Comparison of ENCODE assay signal across 26 cellular contexts in genomic region chr12:71605034-71605433, GRCh38. TPM values are rescaled to one million over a fixed set of nuclear protein-coding genes. Genes with fewer than 3 reads are reported as not detected.
DNase-seq lines count a peak whose midpoint lies in the region; ATAC-seq and TF ChIP-seq lines count a peak whose summit lies in the region.
"Had no signal": no experiment of that assay in that cellular context is flagged by ENCODE, and none has a peak within 500 bp of the region (broad histone marks: within the 10 kb centered on the region; RNA-seq: fewer than 3 reads in every experiment).

No MANE protein-coding gene starts in this region.

- H3K9me2 ChIP-seq in SK-N-SH (no peaks in the 10 kb centered on the region), OCI-LY7 (ENCODE audit: insufficient read depth, low read length) (no peaks in the 10 kb centered on the region)

- H2AFZ ChIP-seq in SK-N-SH (ENCODE audit: low read depth) (no peak overlapping the region), OCI-LY7 (ENCODE audit: low read length) (no peak overlapping the region)
- H2AFZ ChIP-seq: hepatocyte had no signal

- H3K79me2 ChIP-seq in SK-N-SH (ENCODE audit: insufficient read depth): no peaks in the 10 kb centered on the region
- no peaks in the 10 kb centered on the region for H3K79me2 ChIP-seq in OCI-LY7 (ENCODE audit: insufficient read depth, low read depth, low read length)
- H3K79me2 ChIP-seq: hepatocyte had no signal

- H3K9me3 ChIP-seq in SK-N-SH (no peaks in the 10 kb centered on the region), OCI-LY7 (ENCODE audit: low read length) (no peaks in the 10 kb centered on the region), liver (ENCODE audit: control insufficient read depth in 4 of 4, low read length in 3 of 4) (no peaks in the 10 kb centered on the region)
- H3K9me3 ChIP-seq: tibial artery had no signal

- TF ChIP-seq EP300 in SK-N-SH (IDR thresholded peaks at IDR 0.05; ENCODE audit: borderline replicate concordance in 1 of 2, low read depth in 1 of 2, low read length in 1 of 2): no peak

- CTCF ChIA-PET in SK-N-SH (lab: Yijun Ruan, JAX) (interaction anchor here (0.7 to 1.1 kb wide), 3 partner anchors 31 to 130 kb away, joined by 3 to 5 read pairs (median 4); no protein-coding TSS in a partner anchor), OCI-LY7 (lab: Charles Lee; ENCODE audit: unreplicated experiment) (no interaction called here)
- CTCF ChIA-PET in activated CD4-positive, alpha-beta T cell treated with anti-CD3 and anti-CD28 coated beads, Interleukin-2, amount 10 ng/mL, durations not matched to agents 7 days and 5 days (lab: Charles Lee): no interaction called here

- H3F3A ChIP-seq in SK-N-SH (replicated peaks; ENCODE audit: insufficient read depth): no peaks in the 10 kb centered on the region

- no peak for TF ChIP-seq RAD21 in SK-N-SH (IDR thresholded peaks at IDR 0.05; ENCODE audit: low read length)
- TF ChIP-seq RAD21 in liver (IDR thresholded peaks at IDR 0.05): no peak

- H3K27me3 ChIP-seq in SK-N-SH (ENCODE audit: insufficient read depth) (no peaks in the 10 kb centered on the region), liver (ENCODE audit: control insufficient read depth in 4 of 4, insufficient read depth in 4 of 4, low read length in 3 of 4) (no peaks in the 10 kb centered on the region)
- H3K27me3 ChIP-seq: hepatocyte, tibial artery had no signal

- POLR2A ChIA-PET in SK-N-SH (lab: Yijun Ruan, JAX): no interaction called here
- POLR2A ChIA-PET in OCI-LY7 (lab: Charles Lee): interaction anchor here (1.3 kb wide), 2 partner anchors 10 to 23 kb away, joined by 3 read pairs; no protein-coding TSS in a partner anchor
- POLR2A ChIA-PET in activated CD4-positive, alpha-beta T cell treated with anti-CD3 and anti-CD28 coated beads, Interleukin-2, amount 10 ng/mL, durations not matched to agents 7 days and 5 days (lab: Charles Lee): no interaction called here

- intact Hi-C loops in OCI-LY7 (cut with micrococcal nuclease; ENCODE audit: unreplicated experiment): no loop called here

- H4K20me1 ChIP-seq in SK-N-SH (ENCODE audit: insufficient read depth): no peaks in the 10 kb centered on the region
- no peaks in the 10 kb centered on the region for H4K20me1 ChIP-seq in OCI-LY7 (ENCODE audit: insufficient read depth, low read length)

- H3K9ac ChIP-seq in SK-N-SH (no peak overlapping the region), liver (ENCODE audit: low read depth in 1 of 2, low read length in 2 of 2) (no peak overlapping the region)

- ATAC-seq in SK-N-SH treated with all-trans-retinoic acid at 6 μM for 48 hours (no peak), HG02840 (IDR thresholded peaks at IDR 0.05; ENCODE audit: low FRiP score, unreplicated experiment) (no peak), HG03521 (IDR thresholded peaks at IDR 0.05; ENCODE audit: unreplicated experiment) (no peak)
- ATAC-seq: GM12878; naive thymus-derived CD4-positive, alpha-beta T cell had no signal

- H3K27ac ChIP-seq in SK-N-SH (ENCODE audit: low read depth in 2 of 2, low read length in 1 of 2) (no peak overlapping the region), OCI-LY7 (ENCODE audit: low read depth, low read length, poor library complexity, severe bottlenecking) (no peak overlapping the region), liver (ENCODE audit: low read depth in 1 of 2, low read length in 2 of 2) (no peak overlapping the region)
- H3K27ac ChIP-seq: hepatocyte, tibial artery had no signal

- 83% methylated on average over 3 of the region's 3 CpGs for WGBS in SK-N-SH (ENCODE audit: low lambda C conversion rate)
- WGBS in liver: 49% methylated on average over 3 of the region's 3 CpGs

- no peak overlapping the region for H3K4me3 Mint-ChIP-seq in activated CD4-positive, alpha-beta T cell treated with anti-CD3 and anti-CD28 coated beads, Interleukin-2, amount 10 ng/mL, durations not matched to agents 7 days and 5 days
- H3K4me3 Mint-ChIP-seq: activated naive CD4-positive, alpha-beta T cell treated with anti-CD3 and anti-CD28 coated beads, Interleukin-2, amount 10 ng/mL, durations not matched to agents 7 days and 5 days; CD4-positive, CD25-positive, alpha-beta regulatory T cell; H9; naive thymus-derived CD4-positive, alpha-beta T cell had no signal

- DNase-seq in SK-N-SH (no peak), NCI-H1092 (lab: John Stamatoyannopoulos, UW) (peak; percentile 27), OCI-LY7 (ENCODE audit: low spot score) (no peak)
- no peak for DNase-seq in activated CD4-positive, alpha-beta T cell treated with anti-CD3 and anti-CD28 coated beads, Interleukin-2, amount 10 ng/mL, durations not matched to agents 7 days and 5 days
- DNase-seq: activated CD4-positive, alpha-beta T cell treated with anti-CD3 and anti-CD28 coated beads, Interleukin-2, amount 50 U/mL, for 4 hours; activated naive CD4-positive, alpha-beta T cell treated with anti-CD3 and anti-CD28 coated beads, Interleukin-2, amount 10 ng/mL, durations not matched to agents 7 days and 5 days; AML-193; CD4-positive, CD25-positive, alpha-beta regulatory T cell; foreskin melanocyte; H9; Karpas-422; MV-4-11; naive thymus-derived CD4-positive, alpha-beta T cell; NCI-H1694 treated with DMSO at 0.1 percent for 48 hours; NCI-H82; RPMI8226; stimulated activated CD4-positive, alpha-beta T cell treated with anti-CD3 and anti-CD28 coated beads, Interleukin-15, amount 100 ng/mL, for 24 hours; stimulated activated CD4-positive, alpha-beta T cell treated with anti-CD3 and anti-CD28 coated beads, Interleukin-4, amount 100 ng/mL, for 4 hours; tibial artery had no signal

- H3K9me3 Mint-ChIP-seq in activated CD4-positive, alpha-beta T cell treated with anti-CD3 and anti-CD28 coated beads, Interleukin-2, amount 10 ng/mL, durations not matched to agents 7 days and 5 days: no peaks in the 10 kb centered on the region
- H3K9me3 Mint-ChIP-seq: activated naive CD4-positive, alpha-beta T cell treated with anti-CD3 and anti-CD28 coated beads, Interleukin-2, amount 10 ng/mL, durations not matched to agents 7 days and 5 days; CD4-positive, CD25-positive, alpha-beta regulatory T cell; H9; naive thymus-derived CD4-positive, alpha-beta T cell had no signal

- H3K36me3 Mint-ChIP-seq in activated CD4-positive, alpha-beta T cell treated with anti-CD3 and anti-CD28 coated beads, Interleukin-2, amount 10 ng/mL, durations not matched to agents 7 days and 5 days (ENCODE audit: low read depth): peaks cover 45% of the 10 kb centered on the region

- no peak overlapping the region for H3K27ac Mint-ChIP-seq in activated CD4-positive, alpha-beta T cell treated with anti-CD3 and anti-CD28 coated beads, Interleukin-2, amount 10 ng/mL, durations not matched to agents 7 days and 5 days
- H3K27ac Mint-ChIP-seq: activated naive CD4-positive, alpha-beta T cell treated with anti-CD3 and anti-CD28 coated beads, Interleukin-2, amount 10 ng/mL, durations not matched to agents 7 days and 5 days; CD4-positive, CD25-positive, alpha-beta regulatory T cell; H9 had no signal

- H3K4me2 ChIP-seq in SK-N-SH (no peak overlapping the region), OCI-LY7 (ENCODE audit: low read length) (no peak overlapping the region)
- H3K4me2 ChIP-seq: hepatocyte had no signal

- no peak overlapping the region for H3K4me3 ChIP-seq in SK-N-SH (ENCODE audit: low read depth in 2 of 2, low read length in 1 of 2)
- no peak overlapping the region for H3K4me3 ChIP-seq in OCI-LY7 (ENCODE audit: low read depth, low read length, poor library complexity, severe bottlenecking)
- no peak overlapping the region for H3K4me3 ChIP-seq in liver (ENCODE audit: low read depth in 1 of 3, low read length in 3 of 3)
- H3K4me3 ChIP-seq: GM12878, hepatocyte, lung, tibial artery had no signal

- H3K36me3 ChIP-seq in SK-N-SH (replicated peaks in 1 of 2; ENCODE audit: control insufficient read depth in 1 of 2, insufficient read depth in 2 of 2, low read length in 1 of 2) (peaks cover 41 to 45% of the 10 kb centered on the region in 2 experiments), OCI-LY7 (ENCODE audit: insufficient read depth, low read length) (peaks cover 46% of the 10 kb centered on the region), liver (ENCODE audit: control insufficient read depth in 4 of 4, insufficient read depth in 3 of 4, low read depth in 1 of 4, low read length in 3 of 4) (peaks cover 0 to 18% (median 13%) of the 10 kb centered on the region in 4 donors)

- TSS peak; percentile 18 for BruUV-seq in OCI-LY7 (replicated peaks; lab: Mats Ljungman, UMichigan)

- peaks cover 3% of the 10 kb centered on the region for H3K4me1 Mint-ChIP-seq in activated CD4-positive, alpha-beta T cell treated with anti-CD3 and anti-CD28 coated beads, Interleukin-2, amount 10 ng/mL, durations not matched to agents 7 days and 5 days

- peaks cover 6% of the 10 kb centered on the region for H3K27me3 Mint-ChIP-seq in activated CD4-positive, alpha-beta T cell treated with anti-CD3 and anti-CD28 coated beads, Interleukin-2, amount 10 ng/mL, durations not matched to agents 7 days and 5 days
- H3K27me3 Mint-ChIP-seq: CD4-positive, CD25-positive, alpha-beta regulatory T cell had no signal

- H3K4me1 ChIP-seq in SK-N-SH (ENCODE audit: control insufficient read depth in 1 of 2, insufficient read depth in 2 of 2, low read depth in 1 of 2, low read length in 1 of 2) (no peaks in the 10 kb centered on the region; a peak in 1 of 4 replicates), OCI-LY7 (ENCODE audit: insufficient read depth, low read length, poor library complexity, severe bottlenecking) (no peaks in the 10 kb centered on the region), liver (ENCODE audit: control insufficient read depth in 4 of 4, insufficient read depth in 4 of 4, low read length in 3 of 4) (peaks cover 0 to 7% (median 3%) of the 10 kb centered on the region in 4 donors)

- no peak for TF ChIP-seq CTCF in SK-N-SH (IDR thresholded peaks at IDR 0.05)
- no peak for TF ChIP-seq CTCF in OCI-LY7 (conservative IDR thresholded peaks at IDR 0.05; ENCODE audit: low read length)
- TF ChIP-seq CTCF in liver (IDR thresholded peaks at IDR 0.05; ENCODE audit: low read depth, low read length, missing input control): no peak

TF ChIP-seq in liver, 16 proteins besides CTCF, POLR2A, EP300 and RAD21 (continues in another document):
- peak; percentile 26 for TF ChIP-seq FOXA2 (IDR thresholded peaks at IDR 0.05)

RNA-seq across cellular contexts. Expression of gene ZFC3H1, which starts 58.6 kb away (rescaled TPM):
- polyA plus RNA-seq in SK-N-SH (2012; rRNA removed) (19.1 and 32.0 TPM in 2 replicates), liver (1 to 10 TPM; 3.4 to 6.6 TPM)
- 9.5 and 10.9 TPM in 2 replicates for polyA plus RNA-seq in SK-N-SH (2012; cell fraction: cytosol; rRNA removed)
- 76.5 and 180 TPM in 2 replicates for polyA plus RNA-seq in SK-N-SH (2012; cell fraction: nucleus; rRNA removed)
- total RNA-seq in OCI-LY7 (2014; rRNA removed; shearing (Covaris generic)): 31.1 and 45.8 TPM in 2 replicates
- total RNA-seq in OCI-LY7 (2022) (66.8 and 75.9 TPM in 2 replicates), liver (10 to 100 TPM; 10.6 to 32.3 TPM)
- 10 to 100 TPM; 55.8 to 66.7 TPM for total RNA-seq in activated CD4-positive, alpha-beta T cell treated with anti-CD3 and anti-CD28 coated beads, Interleukin-2, amount 10 ng/mL, durations not matched to agents 7 days and 5 days

RNA-seq across cellular contexts. Expression of gene THAP2, which starts 59.1 kb away (rescaled TPM):
- polyA plus RNA-seq in SK-N-SH (2012; rRNA removed): 2.9 and 4.6 TPM in 2 replicates
- 4.1 and 5.7 TPM in 2 replicates for polyA plus RNA-seq in SK-N-SH (2012; cell fraction: cytosol; rRNA removed)
- polyA plus RNA-seq in SK-N-SH (2012; cell fraction: nucleus; rRNA removed): 4.3 and 6.0 TPM in 2 replicates
- total RNA-seq in OCI-LY7 (2014; rRNA removed; shearing (Covaris generic)): 3.6 and 8.2 TPM in 2 replicates
- total RNA-seq in OCI-LY7 (2022): 9.3 and 10.2 TPM in 2 replicates
- 1 to 10 TPM; 1.5 TPM for total RNA-seq in liver
- 1 to 10 TPM in 1 of 2 donors, under 1 TPM in 1; 0.82 to 2.5 TPM for polyA plus RNA-seq in liver
- 1 to 10 TPM; 6.1 to 7.1 TPM for total RNA-seq in activated CD4-positive, alpha-beta T cell treated with anti-CD3 and anti-CD28 coated beads, Interleukin-2, amount 10 ng/mL, durations not matched to agents 7 days and 5 days
